Comparison of ENCODE assay signal across 2 cellular contexts in genomic region chr12:110253176-110253575, GRCh38.
TF ChIP-seq lines count a peak whose summit lies in the region.

No MANE protein-coding gene starts in this region.

TF ChIP-seq in IMR-90, 13 proteins besides CTCF, POLR2A, EP300 and RAD21:
- no peak for TF ChIP-seq RCOR1 (IDR thresholded peaks at IDR 0.05; ENCODE audit: insufficient replicate concordance, low read length)
- no peak for TF ChIP-seq USF2 (IDR thresholded peaks at IDR 0.05; ENCODE audit: low read depth, low read length)
- no peak for TF ChIP-seq FOS (IDR thresholded peaks at IDR 0.05; ENCODE audit: low read depth, low read length)
- TF ChIP-seq MAZ (IDR thresholded peaks at IDR 0.05; ENCODE audit: borderline replicate concordance, low read depth, low read length) = 0 out of 2 replicates have a peak, but pooled peaks have one; percentile 21
- TF ChIP-seq NFE2L2 (IDR thresholded peaks at IDR 0.05; ENCODE audit: low read depth, low read length) = peak; percentile 68; the same call in 1 of the 2 replicates
- TF ChIP-seq MXI1 (IDR thresholded peaks at IDR 0.05; ENCODE audit: borderline replicate concordance, low read depth, low read length) = no peak
- no peak for TF ChIP-seq CHD1 (IDR thresholded peaks at IDR 0.05; ENCODE audit: low read depth, low read length)
- no peak for TF ChIP-seq RFX5 (IDR thresholded peaks at IDR 0.05; ENCODE audit: low read depth, low read length)
- TF ChIP-seq BHLHE40 (IDR thresholded peaks at IDR 0.05; ENCODE audit: low read depth, low read length) = 0 out of 2 replicates have a peak, but pooled peaks have one; percentile 14
- TF ChIP-seq CEBPB (IDR thresholded peaks at IDR 0.05; ENCODE audit: low read depth, low read length) = no peak
- TF ChIP-seq SMC3 (IDR thresholded peaks at IDR 0.05; ENCODE audit: low read depth, low read length) = no peak
- no peak for TF ChIP-seq MAFK (IDR thresholded peaks at IDR 0.05; ENCODE audit: low read depth, low read length)
- TF ChIP-seq ELK1 (IDR thresholded peaks at IDR 0.05; ENCODE audit: borderline replicate concordance, low read depth, low read length) = no peak

TF ChIP-seq in HepG2, 621 proteins besides CTCF, POLR2A, EP300 and RAD21:
- TF ChIP-seq ZNF629 (CRISPR knock-in tag; conservative IDR thresholded peaks at IDR 0.05) = peak; percentile 59
- TF ChIP-seq NPAS2 (CRISPR knock-in tag; IDR thresholded peaks at IDR 0.05; ENCODE audit: borderline replicate concordance) = no peak
- TF ChIP-seq RXRB (CRISPR knock-in tag; IDR thresholded peaks at IDR 0.05; ENCODE audit: borderline replicate concordance) = 0 out of 2 replicates have a peak, but pooled peaks have one; percentile 13
- TF ChIP-seq SOX6 (IDR thresholded peaks at IDR 0.05) = no peak
- TF ChIP-seq SOX6 (CRISPR knock-in tag; IDR thresholded peaks at IDR 0.05) = no peak
- TF ChIP-seq ZBTB21 (CRISPR knock-in tag; IDR thresholded peaks at IDR 0.05) = 0 out of 2 replicates have a peak, but pooled peaks have one; percentile 48
- TF ChIP-seq HOXA7 (CRISPR knock-in tag; IDR thresholded peaks at IDR 0.05) = no peak
- peak; percentile 45; the same call in 1 of the 2 replicates for TF ChIP-seq ZNF687 (CRISPR knock-in tag; IDR thresholded peaks at IDR 0.05)
- no peak for TF ChIP-seq CREB1 (IDR thresholded peaks at IDR 0.05)
- TF ChIP-seq CREB1 (CRISPR knock-in tag; IDR thresholded peaks at IDR 0.05) = peak; percentile 33; the same call in 1 of the 2 replicates
- no peak for TF ChIP-seq PITX1 (CRISPR knock-in tag; IDR thresholded peaks at IDR 0.05)
- TF ChIP-seq ZFAT (CRISPR knock-in tag; conservative IDR thresholded peaks at IDR 0.05) = peak; percentile 88
- no peak for TF ChIP-seq ZNF883 (CRISPR knock-in tag; IDR thresholded peaks at IDR 0.05; ENCODE audit: not compliant biosample characterization)
- TF ChIP-seq KAT8 (CRISPR knock-in tag; IDR thresholded peaks at IDR 0.05) = 0 out of 2 replicates have a peak, but pooled peaks have one; percentile 14
- no peak for TF ChIP-seq ZNF780A (CRISPR knock-in tag; IDR thresholded peaks at IDR 0.05)
- 0 out of 2 replicates have a peak, but pooled peaks have one; percentile 36 for TF ChIP-seq ATF1 (CRISPR knock-in tag; IDR thresholded peaks at IDR 0.05)
TF ChIP-seq in HepG2: peak in this region for 8.
